8 cellular contexts compared by ENCODE assay signal in the genomic region with DNA sequence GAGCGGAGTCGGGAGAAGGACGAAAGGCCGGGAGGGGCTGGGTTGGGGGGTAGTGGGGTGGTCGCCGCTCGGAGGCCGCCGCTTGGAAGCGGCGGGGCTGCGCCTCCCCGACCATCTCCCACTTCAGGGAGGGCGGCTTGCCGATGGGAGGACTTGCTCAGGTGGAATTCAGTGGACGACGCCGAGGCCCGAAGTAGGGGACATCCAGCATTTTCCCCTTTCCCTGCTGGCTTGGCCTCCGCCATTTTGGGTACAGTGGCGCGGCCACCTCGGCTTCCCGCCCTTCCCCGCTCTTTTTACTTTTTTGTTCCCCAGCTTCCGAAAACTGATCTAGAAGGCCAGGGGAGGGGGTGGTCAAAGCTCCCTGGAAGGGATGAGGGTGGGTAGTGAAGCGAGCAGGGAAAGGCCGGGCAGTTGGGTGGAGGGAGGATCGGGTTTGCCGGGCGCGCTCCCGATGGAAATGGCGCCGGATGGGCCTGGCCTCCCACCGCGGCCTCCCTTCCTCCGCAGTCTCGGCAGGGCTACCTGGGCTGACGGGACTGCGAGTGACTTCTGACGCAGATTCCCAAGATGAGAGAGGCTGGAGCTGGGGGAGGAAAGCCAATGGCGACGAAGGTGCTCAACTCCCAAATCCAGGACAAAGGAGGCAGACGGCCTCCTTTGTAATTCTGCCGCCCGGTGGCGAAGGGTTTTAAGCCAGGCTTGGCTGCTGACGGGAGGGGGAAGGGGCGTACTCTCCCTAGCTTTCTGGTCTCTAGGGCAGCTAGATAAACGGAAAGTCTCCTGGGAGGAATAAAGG. TPM values are rescaled to one million over a fixed set of nuclear protein-coding genes. Genes with fewer than 3 reads are reported as not detected.
A peak's percentile ranks its signal among the peaks of the same experiment; 100 is the strongest.
DNase-seq lines count a peak whose midpoint lies in the region; ATAC-seq and TF ChIP-seq lines count a peak whose summit lies in the region.

Gene PBLD, minus strand, starts transcription at position 670 of the 799 bp plus-strand sequence. CDS start 26,084 bp downstream, outside the sequence.

- TF ChIP-seq CTCF in OCI-LY7 (conservative IDR thresholded peaks at IDR 0.05; ENCODE audit: low read length) (peak; percentile 70), fibroblast of lung (conservative IDR thresholded peaks at IDR 0.05 in 1 of 2, IDR thresholded peaks at IDR 0.05 in 1 of 2; ENCODE audit: low read depth in 1 of 2, low read length in 2 of 2) (peak; percentile 47 to 50)

- H3K4me2 ChIP-seq in OCI-LY7 (ENCODE audit: low read length), result peak within 1 kb of the TSS; percentile 94
- peak within 1 kb of the TSS; percentile 98 for H3K4me2 ChIP-seq in fibroblast of lung (ENCODE audit: extremely low read depth, insufficient read depth, low read length)

- peak within 1 kb of the TSS; percentile 87 for H3K4me3 ChIP-seq in HUES6 (ENCODE audit: low read depth, low read length)
- H3K4me3 ChIP-seq in OCI-LY7 (ENCODE audit: low read depth, low read length, poor library complexity, severe bottlenecking), result peak within 1 kb of the TSS; percentile 85
- peak within 1 kb of the TSS; percentile 91 to 94 (median 91) for H3K4me3 ChIP-seq in fibroblast of lung (replicated peaks in 1 of 4; ENCODE audit: control extremely low read depth in 1 of 4, insufficient read depth in 1 of 4, low read depth in 3 of 4, low read length in 4 of 4)
- peak within 1 kb of the TSS; percentile 92 for H3K4me3 ChIP-seq in naive thymus-derived CD4-positive, alpha-beta T cell (ENCODE audit: low read length)

- no peaks in the 10 kb centered on the region for H3K9me3 ChIP-seq in HUES6 (ENCODE audit: control insufficient read depth, insufficient read depth, low read depth, low read length)
- no peaks in the 10 kb centered on the region for H3K9me3 ChIP-seq in OCI-LY7 (ENCODE audit: low read length)
- no peaks in the 10 kb centered on the region for H3K9me3 ChIP-seq in fibroblast of lung (ENCODE audit: control insufficient read depth, insufficient read depth, low read depth, low read length)
- H3K9me3 ChIP-seq in naive thymus-derived CD4-positive, alpha-beta T cell (ENCODE audit: control insufficient read depth in 2 of 3, low read length in 3 of 3), result no peaks in the 10 kb centered on the region

- peak within 1 kb of the TSS; percentile 99 for H3K27ac Mint-ChIP-seq in activated T-helper 1 cell treated with anti-CD3 and anti-CD28 coated beads, Interleukin-12 subunit alpha, Interleukin-12 subunit beta, Interleukin-2, Interleukin-4 antibody, amounts not matched to agents 30 ng/mL and 10 ng/mL and 1 ng/mL, durations not matched to agents 14 hours and 24 hours and 36 hours
- H3K27ac Mint-ChIP-seq in naive thymus-derived CD4-positive, alpha-beta T cell, result peak within 1 kb of the TSS; percentile 98 to 100 (median 100)
- H3K27ac Mint-ChIP-seq in stimulated activated effector memory CD8-positive, alpha-beta T cell treated with anti-CD3 and anti-CD28 coated beads, Interleukin-12 subunit alpha, Interleukin-12 subunit beta, amount 100 ng/mL, for 72 hours, result peak within 1 kb of the TSS; percentile 100

- H3K27me3 Mint-ChIP-seq in activated T-helper 1 cell treated with anti-CD3 and anti-CD28 coated beads, Interleukin-12 subunit alpha, Interleukin-12 subunit beta, Interleukin-2, Interleukin-4 antibody, amounts not matched to agents 30 ng/mL and 10 ng/mL and 1 ng/mL, durations not matched to agents 14 hours and 24 hours and 36 hours (ENCODE audit: insufficient read depth), result peaks cover 1% of the 10 kb centered on the region
- H3K27me3 Mint-ChIP-seq in naive thymus-derived CD4-positive, alpha-beta T cell, result peaks cover 0 to 4% (median 0%) of the 10 kb centered on the region in 5 donors

- peak; percentile 66 for DNase-seq in COLO668 (lab: John Stamatoyannopoulos, UW; ENCODE audit: unreplicated experiment)
- DNase-seq in OCI-LY7 (ENCODE audit: low spot score), result peak; percentile 78
- DNase-seq in activated T-helper 1 cell treated with anti-CD3 and anti-CD28 coated beads, Interleukin-12 subunit alpha, Interleukin-12 subunit beta, Interleukin-2, Interleukin-4 antibody, amounts not matched to agents 30 ng/mL and 10 ng/mL and 1 ng/mL, durations not matched to agents 14 hours and 24 hours and 36 hours (ENCODE audit: low spot score), result peak; percentile 43
- peak; percentile 77 to 82 for DNase-seq in fibroblast of lung (ENCODE audit: low read depth in 2 of 2)
- peak; percentile 48 to 71 (median 59) for DNase-seq in naive thymus-derived CD4-positive, alpha-beta T cell
- DNase-seq in stimulated activated effector memory CD8-positive, alpha-beta T cell treated with anti-CD3 and anti-CD28 coated beads, Interleukin-12 subunit alpha, Interleukin-12 subunit beta, amount 100 ng/mL, for 72 hours (ENCODE audit: low spot score in 2 of 2), result peak; percentile 57 to 88

- H3K9ac ChIP-seq in HUES6 (ENCODE audit: low read length) (peak within 1 kb of the TSS; percentile 98), fibroblast of lung (ENCODE audit: insufficient read depth, low read length) (peak within 1 kb of the TSS; percentile 92)

- POLR2A ChIA-PET in OCI-LY7 (lab: Charles Lee), result interaction anchor here (0.6 to 4.3 kb wide), 25 partner anchors 10 to 1819 kb away, joined by 3 to 28 read pairs (median 3); partner anchors contain the start of genes CCAR1 and SIRT1
- POLR2A ChIA-PET in naive thymus-derived CD4-positive, alpha-beta T cell (lab: Charles Lee), result interaction anchor here (0.6 to 6.0 kb wide), 27 partner anchors 9 to 1804 kb away, joined by 3 to 54 read pairs (median 4); partner anchors contain the start of genes CCAR1, HERC4 and SIRT1

- CTCF ChIA-PET in OCI-LY7 (lab: Charles Lee; ENCODE audit: unreplicated experiment), result interaction anchor here (0.6 kb wide), 2 partner anchors 18 to 542 kb away, joined by 6 to 14 read pairs; no protein-coding TSS in a partner anchor
- CTCF ChIA-PET in naive thymus-derived CD4-positive, alpha-beta T cell (lab: Charles Lee), result interaction anchor here (1.2 to 1.4 kb wide), 2 partner anchors 30 to 477 kb away, joined by 3 to 5 read pairs; no protein-coding TSS in a partner anchor

- intact Hi-C loops in OCI-LY7 (cut with micrococcal nuclease; ENCODE audit: unreplicated experiment), result loop anchor here (1.0 to 2.0 kb wide), 2 partner anchors 74 to 448 kb away; partner anchors contain the start of genes RUFY2 and SIRT1
- intact Hi-C loops in activated T-helper 1 cell treated with anti-CD3 and anti-CD28 coated beads, Interleukin-12 subunit alpha, Interleukin-12 subunit beta, Interleukin-2, Interleukin-4 antibody, amounts not matched to agents 30 ng/mL and 10 ng/mL and 1 ng/mL, durations not matched to agents 14 hours and 24 hours and 36 hours (cut with micrococcal nuclease), result loop anchor here (1.0 to 5.0 kb wide), 5 partner anchors 100 to 569 kb away; partner anchors contain the start of genes ATOH7, CCAR1, DDX50 and DNA2
- intact Hi-C loops in naive thymus-derived CD4-positive, alpha-beta T cell (cut with micrococcal nuclease), result loop anchor here (1.0 to 10.0 kb wide), 13 partner anchors 16 to 792 kb away; partner anchors contain the start of genes DDX50 (in 2 of the 2), VPS26A (in 2 of the 2), ATOH7 (in 1 of the 2) and CCAR1 (in 1 of the 2)

- H3K9me3 Mint-ChIP-seq in activated T-helper 1 cell treated with anti-CD3 and anti-CD28 coated beads, Interleukin-12 subunit alpha, Interleukin-12 subunit beta, Interleukin-2, Interleukin-4 antibody, amounts not matched to agents 30 ng/mL and 10 ng/mL and 1 ng/mL, durations not matched to agents 14 hours and 24 hours and 36 hours, result no peaks in the 10 kb centered on the region
- peaks cover 0 to 6% (median 0%) of the 10 kb centered on the region in 11 donors for H3K9me3 Mint-ChIP-seq in naive thymus-derived CD4-positive, alpha-beta T cell
- H3K9me3 Mint-ChIP-seq in stimulated activated effector memory CD8-positive, alpha-beta T cell treated with anti-CD3 and anti-CD28 coated beads, Interleukin-12 subunit alpha, Interleukin-12 subunit beta, amount 100 ng/mL, for 72 hours, result no peaks in the 10 kb centered on the region

- peaks cover 20% of the 10 kb centered on the region for H3K4me1 ChIP-seq in HUES6 (ENCODE audit: control insufficient read depth, insufficient read depth, low read length)
- peaks cover 73% of the 10 kb centered on the region for H3K4me1 ChIP-seq in OCI-LY7 (ENCODE audit: insufficient read depth, low read length, poor library complexity, severe bottlenecking)
- peaks cover 25% of the 10 kb centered on the region for H3K4me1 ChIP-seq in fibroblast of lung (ENCODE audit: control insufficient read depth, extremely low read depth, insufficient read depth, low read length)
- peaks cover 21 to 25% of the 10 kb centered on the region in 2 donors for H3K4me1 ChIP-seq in naive thymus-derived CD4-positive, alpha-beta T cell (ENCODE audit: control insufficient read depth in 2 of 2, insufficient read depth in 2 of 2, low read length in 2 of 2)

- H3K27ac ChIP-seq in HUES6 (ENCODE audit: low read depth, low read length) (peak within 1 kb of the TSS; percentile 98), OCI-LY7 (ENCODE audit: low read depth, low read length, poor library complexity, severe bottlenecking) (peak within 1 kb of the TSS; percentile 89), fibroblast of lung (ENCODE audit: insufficient read depth, low read length) (peak within 1 kb of the TSS; percentile 99)
- peak within 1 kb of the TSS; percentile 99 for H3K27ac ChIP-seq in naive thymus-derived CD4-positive, alpha-beta T cell (ENCODE audit: low read depth, low read length)

- BruUV-seq in OCI-LY7 (replicated peaks; lab: Mats Ljungman, UMichigan), result no TSS peak

- H3K9me2 ChIP-seq in OCI-LY7 (ENCODE audit: insufficient read depth, low read length), result no peaks in the 10 kb centered on the region

- peaks cover 74% of the 10 kb centered on the region for H3K4me1 Mint-ChIP-seq in activated T-helper 1 cell treated with anti-CD3 and anti-CD28 coated beads, Interleukin-12 subunit alpha, Interleukin-12 subunit beta, Interleukin-2, Interleukin-4 antibody, amounts not matched to agents 30 ng/mL and 10 ng/mL and 1 ng/mL, durations not matched to agents 14 hours and 24 hours and 36 hours (ENCODE audit: low read depth)
- peaks cover 46 to 73% (median 61%) of the 10 kb centered on the region in 7 donors for H3K4me1 Mint-ChIP-seq in naive thymus-derived CD4-positive, alpha-beta T cell
- H3K4me1 Mint-ChIP-seq in stimulated activated effector memory CD8-positive, alpha-beta T cell treated with anti-CD3 and anti-CD28 coated beads, Interleukin-12 subunit alpha, Interleukin-12 subunit beta, amount 100 ng/mL, for 72 hours, result peaks cover 64% of the 10 kb centered on the region

- H3K79me2 ChIP-seq in OCI-LY7 (ENCODE audit: insufficient read depth, low read depth, low read length) (peaks cover 60% of the 10 kb centered on the region), fibroblast of lung (ENCODE audit: control insufficient read depth, insufficient read depth, low read length) (peaks cover 60% of the 10 kb centered on the region)

- no peaks in the 10 kb centered on the region for H3K27me3 ChIP-seq in HUES6 (ENCODE audit: control insufficient read depth, insufficient read depth, low read length)
- no peaks in the 10 kb centered on the region for H3K27me3 ChIP-seq in fibroblast of lung (ENCODE audit: control insufficient read depth, insufficient read depth, low read length)
- H3K27me3 ChIP-seq in naive thymus-derived CD4-positive, alpha-beta T cell (ENCODE audit: control insufficient read depth in 2 of 2, insufficient read depth in 2 of 2, low read length in 2 of 2), result no peaks in the 10 kb centered on the region

- H3K36me3 ChIP-seq in HUES6 (ENCODE audit: control insufficient read depth, insufficient read depth, low read length), result peaks cover 19% of the 10 kb centered on the region
- peaks cover 53% of the 10 kb centered on the region for H3K36me3 ChIP-seq in OCI-LY7 (ENCODE audit: insufficient read depth, low read length)
- H3K36me3 ChIP-seq in fibroblast of lung (ENCODE audit: control insufficient read depth, insufficient read depth, low read length), result no peaks in the 10 kb centered on the region
- H3K36me3 ChIP-seq in naive thymus-derived CD4-positive, alpha-beta T cell (ENCODE audit: control insufficient read depth in 2 of 3, insufficient read depth in 3 of 3, low read length in 3 of 3), result peaks cover 0 to 10% (median 0%) of the 10 kb centered on the region in 3 experiments

- H4K20me1 ChIP-seq in OCI-LY7 (ENCODE audit: insufficient read depth, low read length) (peaks cover 44% of the 10 kb centered on the region), fibroblast of lung (ENCODE audit: control insufficient read depth, extremely low read depth, insufficient read depth, low read length) (peaks cover 19% of the 10 kb centered on the region)

- peak; percentile 29 for ATAC-seq in GM21381 (IDR thresholded peaks at IDR 0.05; ENCODE audit: unreplicated experiment)
- peak; percentile 6 for ATAC-seq in naive thymus-derived CD4-positive, alpha-beta T cell
- ATAC-seq in stimulated activated effector memory CD8-positive, alpha-beta T cell treated with anti-CD3 and anti-CD28 coated beads, Interleukin-12 subunit alpha, Interleukin-12 subunit beta, amount 100 ng/mL, for 72 hours, result peak; percentile 39

- peaks cover 41% of the 10 kb centered on the region for H3K36me3 Mint-ChIP-seq in activated T-helper 1 cell treated with anti-CD3 and anti-CD28 coated beads, Interleukin-12 subunit alpha, Interleukin-12 subunit beta, Interleukin-2, Interleukin-4 antibody, amounts not matched to agents 30 ng/mL and 10 ng/mL and 1 ng/mL, durations not matched to agents 14 hours and 24 hours and 36 hours (ENCODE audit: low read depth)
- peaks cover 0 to 33% (median 6%) of the 10 kb centered on the region in 5 donors for H3K36me3 Mint-ChIP-seq in naive thymus-derived CD4-positive, alpha-beta T cell
- H3K36me3 Mint-ChIP-seq in stimulated activated effector memory CD8-positive, alpha-beta T cell treated with anti-CD3 and anti-CD28 coated beads, Interleukin-12 subunit alpha, Interleukin-12 subunit beta, amount 100 ng/mL, for 72 hours, result peaks cover 66% of the 10 kb centered on the region

- H2AFZ ChIP-seq in OCI-LY7 (ENCODE audit: low read length) (0 out of 2 replicates have a peak within 1 kb of the TSS, but pooled peaks have one; percentile 17), fibroblast of lung (ENCODE audit: low read length) (no peak within 1 kb of the TSS)

- peak within 1 kb of the TSS; percentile 100 for H3K4me3 Mint-ChIP-seq in activated T-helper 1 cell treated with anti-CD3 and anti-CD28 coated beads, Interleukin-12 subunit alpha, Interleukin-12 subunit beta, Interleukin-2, Interleukin-4 antibody, amounts not matched to agents 30 ng/mL and 10 ng/mL and 1 ng/mL, durations not matched to agents 14 hours and 24 hours and 36 hours
- peak within 1 kb of the TSS; percentile 94 to 100 (median 100) for H3K4me3 Mint-ChIP-seq in naive thymus-derived CD4-positive, alpha-beta T cell
- H3K4me3 Mint-ChIP-seq in stimulated activated effector memory CD8-positive, alpha-beta T cell treated with anti-CD3 and anti-CD28 coated beads, Interleukin-12 subunit alpha, Interleukin-12 subunit beta, amount 100 ng/mL, for 72 hours, result peak within 1 kb of the TSS; percentile 97

RNA-seq across cellular contexts. Expression of gene PBLD, which starts in this region (rescaled TPM):
- total RNA-seq in OCI-LY7 (2014; rRNA removed; shearing (Covaris generic)), result 2.5 and 3.1 TPM in 2 replicates
- 5.9 and 8.0 TPM in 2 replicates for total RNA-seq in OCI-LY7 (2022)
- 1.1 and 1.6 TPM in 2 replicates for total RNA-seq in activated T-helper 1 cell treated with anti-CD3 and anti-CD28 coated beads, Interleukin-12 subunit alpha, Interleukin-12 subunit beta, Interleukin-2, Interleukin-4 antibody, amounts not matched to agents 30 ng/mL and 10 ng/mL and 1 ng/mL, durations not matched to agents 14 hours and 24 hours and 36 hours
- total RNA-seq in fibroblast of lung, result 2.8 and 5.1 TPM in 2 replicates
- polyA plus RNA-seq in fibroblast of lung, result 1.3 TPM in 2 replicates
- polyA plus RNA-seq in fibroblast of lung (2012), result 6.4 and 7.0 TPM in 2 replicates
- polyA minus RNA-seq in fibroblast of lung (ENCODE audit: low replicate concordance), result 3.7 TPM in 1 of 2 replicates, not detected in the other
- 1 to 10 TPM; 1.3 to 3.5 (median 1.9) TPM for total RNA-seq in naive thymus-derived CD4-positive, alpha-beta T cell
- 1 to 10 TPM in 1 of 2 donors, under 1 TPM in 1; 0.72 to 1.3 TPM for polyA plus RNA-seq in naive thymus-derived CD4-positive, alpha-beta T cell

Comparison
In these comparisons a context has a peak if more than half of its experiments do, and no peak if none do; other contexts are left out.
1. Peak in every context shown above with its lines: DNase-seq, ATAC-seq, H3K4me3 ChIP-seq and H3K27ac ChIP-seq.